Comparison of ENCODE assay signal across 9 cellular contexts in the genomic region with DNA sequence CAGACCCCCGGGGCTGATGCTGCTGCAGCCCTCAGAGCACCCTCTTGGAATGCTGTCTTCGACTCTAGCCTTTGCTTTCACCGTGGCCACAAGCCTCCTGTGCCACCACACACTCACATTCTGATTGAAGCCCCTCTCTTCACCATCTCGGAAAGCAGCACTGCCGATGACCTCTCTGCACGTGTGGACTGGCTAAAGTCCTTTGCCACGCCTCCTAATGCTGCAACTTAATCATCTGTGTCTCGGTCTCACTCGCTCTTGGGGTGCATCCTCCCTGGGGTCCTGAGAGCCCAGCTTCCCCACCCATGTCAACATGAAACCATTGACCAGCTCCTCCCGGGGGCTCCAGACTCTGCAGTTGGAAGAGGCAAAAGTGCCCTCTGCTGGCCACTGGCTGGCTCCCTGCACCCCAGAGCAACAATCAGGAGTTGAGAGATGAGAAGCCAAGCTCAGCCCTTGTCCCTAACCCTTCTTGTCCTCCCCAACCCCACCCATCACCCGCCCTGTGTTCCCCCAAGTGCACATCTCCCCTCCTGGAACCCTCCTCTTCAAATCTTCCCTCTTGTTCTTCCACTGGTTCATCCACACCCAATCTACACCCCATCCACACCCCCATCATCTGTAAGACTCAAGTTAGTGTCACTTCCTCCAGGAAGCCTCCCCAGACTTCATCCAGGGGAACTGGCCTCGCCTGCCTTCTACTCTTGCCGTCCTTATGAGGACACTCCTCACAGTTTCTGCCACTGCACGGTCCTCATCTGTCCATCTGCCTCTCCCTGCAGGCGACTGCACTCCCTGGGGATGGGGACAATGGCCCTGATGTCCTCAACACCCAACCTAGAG. TPM values are rescaled to one million over a fixed set of nuclear protein-coding genes. Genes with fewer than 3 reads are reported as not detected.
DNase-seq lines count a peak whose midpoint lies in the region; ATAC-seq and TF ChIP-seq lines count a peak whose summit lies in the region.
"Had no signal": no experiment of that assay in that cellular context is flagged by ENCODE, and none has a peak within 500 bp of the region (broad histone marks: within the 10 kb centered on the region; RNA-seq: fewer than 3 reads in every experiment).

No MANE protein-coding gene starts in this region.

- POLR2A ChIA-PET in Panc1 (lab: Charles Lee), result no interaction called here

- peak; percentile 70 for TF ChIP-seq CTCF in Panc1 (IDR thresholded peaks at IDR 0.05)
- peak; percentile 31 for TF ChIP-seq CTCF in foreskin keratinocyte (conservative IDR thresholded peaks at IDR 0.05)

- ATAC-seq in Panc1 (no peak), foreskin keratinocyte (no peak), GM19395 (IDR thresholded peaks at IDR 0.05; ENCODE audit: unreplicated experiment) (no peak), GM18873 (IDR thresholded peaks at IDR 0.05; ENCODE audit: low FRiP score, unreplicated experiment) (no peak), GM19351 (IDR thresholded peaks at IDR 0.05; ENCODE audit: unreplicated experiment) (no peak)

- H3K36me3 ChIP-seq in Panc1 (ENCODE audit: control insufficient read depth, insufficient read depth, low read length), result no peaks in the 10 kb centered on the region

- no peaks in the 10 kb centered on the region for H3K9me3 ChIP-seq in Panc1 (ENCODE audit: control insufficient read depth, insufficient read depth, low read depth, low read length)

- no peak overlapping the region for H3K4me3 ChIP-seq in Panc1 (ENCODE audit: low read depth in 2 of 2, low read length in 2 of 2)

- CTCF ChIA-PET in Panc1 (lab: Charles Lee), result interaction anchor here (1.0 kb wide), 1 partner anchor 36 kb away, joined by 4 read pairs; no protein-coding TSS in a partner anchor

- no peaks in the 10 kb centered on the region; the same call in 1 of the 2 replicates for H3K27me3 ChIP-seq in Panc1 (ENCODE audit: control insufficient read depth, insufficient read depth, low read length)
- H3K27me3 ChIP-seq in foreskin keratinocyte, result no peaks in the 10 kb centered on the region

- H3K4me1 ChIP-seq in Panc1 (ENCODE audit: control insufficient read depth, insufficient read depth, low read length) (no peaks in the 10 kb centered on the region; the same call in 1 of the 2 replicates), foreskin keratinocyte (no peaks in the 10 kb centered on the region)

- BruUV-seq in Panc1 (replicated peaks; lab: Mats Ljungman, UMichigan), result no TSS peak

- peak; percentile 12 for DNase-seq in stimulated activated CD4-positive, alpha-beta T cell treated with anti-CD3 and anti-CD28 coated beads, Interleukin-15, amount 100 ng/mL, for 24 hours
- DNase-seq in stimulated activated CD4-positive, alpha-beta T cell treated with anti-CD3 and anti-CD28 coated beads, Interleukin-4, amount 100 ng/mL, for 1 hour, result no peak
- DNase-seq in Panc1 (ENCODE audit: low read depth, low spot score), result no peak
- DNase-seq in foreskin keratinocyte, result no peak
- no peak for DNase-seq in NCI-H2029 treated with DMSO at 0.1 percent for 48 hours (lab: John Stamatoyannopoulos, UW)

- H3K27ac ChIP-seq in Panc1 (ENCODE audit: low read length) (no peak overlapping the region), foreskin keratinocyte (no peak overlapping the region)

- in situ Hi-C loops in Panc1 (cut with HindIII; ENCODE audit: low pct_unique_long_range_greater_than_20kb, low sequenced_read_pairs), result no loop called here

- intact Hi-C loops in Panc1 (cut with micrococcal nuclease; ENCODE audit: unreplicated experiment), result no loop called here

RNA-seq across cellular contexts. Expression of a gene that starts 23.6 kb away (rescaled TPM):
- total RNA-seq in Panc1 (2021; ENCODE audit: unreplicated experiment) (not detected), foreskin keratinocyte (not detected in 2 replicates)
- polyA plus RNA-seq in Panc1 (2012; ENCODE audit: insufficient read length), result not detected
- polyA plus RNA-seq in foreskin keratinocyte, result not detected in 2 replicates
- total RNA-seq: T-helper 1 cell treated with Interleukin-12 subunit alpha and Interleukin-12 subunit beta and Interleukin-4 antibody, amounts not matched to agents 30 ng/mL and 1 ng/mL, for 36 hours had no signal
